In genomic region chr20:10249822-10250221, GRCh38 we compare ENCODE assay signal across 1 cellular context.
A peak's percentile ranks its signal among the peaks of the same experiment; 100 is the strongest.
TF ChIP-seq lines count a peak whose summit lies in the region.

No MANE protein-coding gene starts in this region.

TF ChIP-seq in H1, 55 proteins besides CTCF, POLR2A, EP300 and RAD21 (continued from another document):
- 0 out of 2 replicates have a peak, but pooled peaks have one; percentile 30 for TF ChIP-seq TEAD4 (IDR thresholded peaks at IDR 0.05; ENCODE audit: low read depth, low read length)
- TF ChIP-seq RBBP5 (IDR thresholded peaks at IDR 0.05; ENCODE audit: borderline replicate concordance, low read depth, low read length) = no peak
- no peak for TF ChIP-seq BCL11A (IDR thresholded peaks at IDR 0.05; ENCODE audit: low read depth in 2 of 2, low read length in 2 of 2)
- TF ChIP-seq POU5F1 (IDR thresholded peaks at IDR 0.05; ENCODE audit: low read depth, low read length) = peak; percentile 80; the same call in 1 of the 2 replicates
- no peak for TF ChIP-seq KDM4A (IDR thresholded peaks at IDR 0.05; ENCODE audit: low read depth, low read length, severe bottlenecking)
- TF ChIP-seq TAF7 (optimal IDR thresholded peaks at IDR 0.05; ENCODE audit: borderline replicate concordance, low read depth, low read length) = no peak
- no peak for TF ChIP-seq TBP (IDR thresholded peaks at IDR 0.05; ENCODE audit: low read depth, low read length)
